ENCODE assay signal across 21 cellular contexts in the genomic region with DNA sequence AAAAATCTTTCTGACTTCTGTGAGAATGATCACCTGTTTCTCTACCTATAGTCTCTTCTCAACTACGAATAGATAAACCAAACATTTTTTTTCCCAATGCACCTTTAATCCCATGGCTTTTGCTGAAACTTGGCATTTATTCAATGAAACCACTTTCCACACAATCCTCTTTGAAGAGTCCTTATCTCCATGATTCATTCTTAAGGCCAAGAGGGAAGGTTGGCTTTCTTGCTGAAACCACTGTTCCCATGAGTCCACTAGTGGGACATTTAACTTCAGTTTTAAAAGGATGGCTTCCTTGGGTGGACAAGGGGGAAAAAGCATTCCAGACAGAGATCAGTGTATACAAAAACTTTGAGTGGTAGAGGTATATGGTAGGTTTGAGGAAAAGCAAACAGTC.
A peak's percentile ranks its signal among the peaks of the same experiment; 100 is the strongest.
DNase-seq lines count a peak whose midpoint lies in the region; ATAC-seq, FAIRE-seq and TF ChIP-seq lines count a peak whose summit lies in the region.
"Had no signal": no experiment of that assay in that cellular context is flagged by ENCODE, and none has a peak within 500 bp of the region (broad histone marks: within the 10 kb centered on the region; RNA-seq: fewer than 3 reads in every experiment).

No MANE protein-coding gene starts in this region.

- 0 out of 2 replicates have a peak, but pooled peaks cover 3% of the 10 kb centered on the region for H3K4me1 ChIP-seq in GM23338 (ENCODE audit: insufficient read depth)
- H3K4me1 ChIP-seq: BE2C had no signal

- no peak for ATAC-seq in activated CD8-positive, alpha-beta T cell treated with anti-CD3 and anti-CD28 coated beads, Interleukin-2, amount 10 ng/mL, durations not matched to agents 7 days and 5 days
- no peak for ATAC-seq in activated CD8-positive, alpha-beta T cell treated with anti-CD3 and anti-CD28 coated beads for 36 hours
- ATAC-seq in GM23338: no peak
- ATAC-seq in Right ventricle myocardium inferior: no peak
- ATAC-seq: GM12878 had no signal

- H4K20me1 ChIP-seq in GM23338 (replicated peaks; ENCODE audit: insufficient read depth): no peaks in the 10 kb centered on the region

- H3K9me3 Mint-ChIP-seq in activated CD8-positive, alpha-beta T cell treated with anti-CD3 and anti-CD28 coated beads, Interleukin-2, amount 10 ng/mL, durations not matched to agents 7 days and 5 days (ENCODE audit: insufficient read depth): no peaks in the 10 kb centered on the region
- H3K9me3 Mint-ChIP-seq in activated CD8-positive, alpha-beta T cell treated with anti-CD3 and anti-CD28 coated beads for 36 hours: no peaks in the 10 kb centered on the region
- H3K9me3 Mint-ChIP-seq in GM23338: no peaks in the 10 kb centered on the region
- H3K9me3 Mint-ChIP-seq: CD8-positive, alpha-beta memory T cell; H9 had no signal

- no peak for DNase-seq in activated CD8-positive, alpha-beta T cell treated with anti-CD3 and anti-CD28 coated beads, Interleukin-2, amount 10 ng/mL, durations not matched to agents 7 days and 5 days
- DNase-seq in activated CD8-positive, alpha-beta T cell treated with anti-CD3 and anti-CD28 coated beads for 36 hours: no peak
- DNase-seq in HTR-8/SVneo (ENCODE audit: insufficient read length, low spot score): no peak
- peak; percentile 63 for DNase-seq in NCI-H226
- DNase-seq in fibroblast of the aortic adventitia (ENCODE audit: low read depth): peak; percentile 9
- DNase-seq in GM23338 (ENCODE audit: low spot score): no peak
- DNase-seq in Right ventricle myocardium inferior (ENCODE audit: missing footprints): no peak
- DNase-seq in GM10266 (ENCODE audit: extremely low spot score): no peak
- DNase-seq: ACHN; BE2C; C1 segment of cervical spinal cord; CD8-positive, alpha-beta memory T cell; COR-L47; DMS 273 treated with DMSO at 0.1 percent for 48 hours; DMS79 treated with DMSO at 0.1 percent for 48 hours; GF-D8; H9 had no signal

- no peaks in the 10 kb centered on the region for H3K36me3 Mint-ChIP-seq in activated CD8-positive, alpha-beta T cell treated with anti-CD3 and anti-CD28 coated beads, Interleukin-2, amount 10 ng/mL, durations not matched to agents 7 days and 5 days (ENCODE audit: low read depth)
- no peaks in the 10 kb centered on the region for H3K36me3 Mint-ChIP-seq in activated CD8-positive, alpha-beta T cell treated with anti-CD3 and anti-CD28 coated beads for 36 hours (ENCODE audit: low read depth)
- H3K36me3 Mint-ChIP-seq in GM23338 (ENCODE audit: low read depth): no peaks in the 10 kb centered on the region
- H3K36me3 Mint-ChIP-seq: CD4-positive, CD25-positive, alpha-beta regulatory T cell; CD8-positive, alpha-beta memory T cell had no signal

- peak; percentile 31 for FAIRE-seq in HTR-8/SVneo (lab: Jason Lieb, UNC)
- FAIRE-seq: A204.1, GM12878, H1 had no signal

- H2AFZ ChIP-seq in GM23338: no peak overlapping the region

- H3F3A ChIP-seq in GM23338 (replicated peaks; ENCODE audit: low read depth): no peaks in the 10 kb centered on the region

- H3K4me2 ChIP-seq in GM23338: no peak overlapping the region

- H3K36me3 ChIP-seq in GM23338 (ENCODE audit: insufficient read depth): no peaks in the 10 kb centered on the region
- H3K36me3 ChIP-seq: BE2C had no signal

- no peak overlapping the region for H3K27ac ChIP-seq in GM23338 (ENCODE audit: low read depth)

- H3K4me3 Mint-ChIP-seq in activated CD8-positive, alpha-beta T cell treated with anti-CD3 and anti-CD28 coated beads, Interleukin-2, amount 10 ng/mL, durations not matched to agents 7 days and 5 days: no peak overlapping the region
- no peak overlapping the region for H3K4me3 Mint-ChIP-seq in activated CD8-positive, alpha-beta T cell treated with anti-CD3 and anti-CD28 coated beads for 36 hours
- no peak overlapping the region for H3K4me3 Mint-ChIP-seq in GM23338
- H3K4me3 Mint-ChIP-seq: CD4-positive, CD25-positive, alpha-beta regulatory T cell; CD8-positive, alpha-beta memory T cell; H9 had no signal

- intact Hi-C loops in activated CD8-positive, alpha-beta T cell treated with anti-CD3 and anti-CD28 coated beads for 36 hours (cut with micrococcal nuclease): no loop called here
- intact Hi-C loops in Right ventricle myocardium inferior (cut with DNase I): no loop called here

- H3K4me3 ChIP-seq in fibroblast of the aortic adventitia (ENCODE audit: low read depth, low read length) (no peak overlapping the region), GM23338 (no peak overlapping the region)
- H3K4me3 ChIP-seq: GM12878 had no signal

- H3K79me2 ChIP-seq in GM23338 (replicated peaks; ENCODE audit: insufficient read depth): no peaks in the 10 kb centered on the region

- CTCF ChIA-PET in activated CD8-positive, alpha-beta T cell treated with anti-CD3 and anti-CD28 coated beads, Interleukin-2, amount 10 ng/mL, durations not matched to agents 7 days and 5 days (lab: Charles Lee): interaction anchor here (0.9 to 1.0 kb wide), 2 partner anchors 13 to 161 kb away, joined by 3 to 6 read pairs; no protein-coding TSS in a partner anchor
- CTCF ChIA-PET in activated CD8-positive, alpha-beta T cell treated with anti-CD3 and anti-CD28 coated beads for 36 hours (lab: Charles Lee): no interaction called here

- H3K4me1 Mint-ChIP-seq in activated CD8-positive, alpha-beta T cell treated with anti-CD3 and anti-CD28 coated beads, Interleukin-2, amount 10 ng/mL, durations not matched to agents 7 days and 5 days (ENCODE audit: low read depth): peaks cover 15% of the 10 kb centered on the region
- peaks cover 7% of the 10 kb centered on the region for H3K4me1 Mint-ChIP-seq in activated CD8-positive, alpha-beta T cell treated with anti-CD3 and anti-CD28 coated beads for 36 hours (ENCODE audit: low read depth)
- peaks cover 2% of the 10 kb centered on the region; the same call in 2 of the 3 replicates for H3K4me1 Mint-ChIP-seq in GM23338
- H3K4me1 Mint-ChIP-seq: CD4-positive, CD25-positive, alpha-beta regulatory T cell; CD8-positive, alpha-beta memory T cell had no signal

- POLR2A ChIA-PET in activated CD8-positive, alpha-beta T cell treated with anti-CD3 and anti-CD28 coated beads, Interleukin-2, amount 10 ng/mL, durations not matched to agents 7 days and 5 days (lab: Charles Lee): no interaction called here
- POLR2A ChIA-PET in activated CD8-positive, alpha-beta T cell treated with anti-CD3 and anti-CD28 coated beads for 36 hours (lab: Charles Lee): no interaction called here

- peaks cover 7% of the 10 kb centered on the region for H3K27me3 Mint-ChIP-seq in activated CD8-positive, alpha-beta T cell treated with anti-CD3 and anti-CD28 coated beads, Interleukin-2, amount 10 ng/mL, durations not matched to agents 7 days and 5 days (ENCODE audit: low read depth)
- H3K27me3 Mint-ChIP-seq in activated CD8-positive, alpha-beta T cell treated with anti-CD3 and anti-CD28 coated beads for 36 hours: peaks cover 3% of the 10 kb centered on the region
- H3K27me3 Mint-ChIP-seq in GM23338 (ENCODE audit: insufficient read depth, low read depth, poor library complexity): no peaks in the 10 kb centered on the region

- no peaks in the 10 kb centered on the region for H3K9me2 ChIP-seq in GM23338 (ENCODE audit: insufficient read depth)

- peak overlapping the region; percentile 50 for H3K27ac Mint-ChIP-seq in activated CD8-positive, alpha-beta T cell treated with anti-CD3 and anti-CD28 coated beads, Interleukin-2, amount 10 ng/mL, durations not matched to agents 7 days and 5 days
- no peak overlapping the region for H3K27ac Mint-ChIP-seq in activated CD8-positive, alpha-beta T cell treated with anti-CD3 and anti-CD28 coated beads for 36 hours
- no peak overlapping the region for H3K27ac Mint-ChIP-seq in GM23338
- H3K27ac Mint-ChIP-seq: CD4-positive, CD25-positive, alpha-beta regulatory T cell; CD8-positive, alpha-beta memory T cell; H9 had no signal

- no peaks in the 10 kb centered on the region for H3K27me3 ChIP-seq in GM23338 (ENCODE audit: insufficient read depth)
- H3K27me3 ChIP-seq: BE2C had no signal

- no peak for TF ChIP-seq CTCF in activated CD8-positive, alpha-beta T cell treated with anti-CD3 and anti-CD28 coated beads for 36 hours (IDR thresholded peaks at IDR 0.05)
- TF ChIP-seq CTCF in fibroblast of the aortic adventitia (IDR thresholded peaks at IDR 0.05; ENCODE audit: insufficient read depth, low read length) (no peak), GM23338 (conservative IDR thresholded peaks at IDR 0.05; ENCODE audit: low read depth in 2 of 2) (no peak), GM10266 (IDR thresholded peaks at IDR 0.05; ENCODE audit: control insufficient read depth, insufficient read depth, low read depth, missing control alignments) (no peak)

TF ChIP-seq in GM23338, 12 proteins besides CTCF, POLR2A, EP300 and RAD21 (continues in another document):
- TF ChIP-seq EZH2 (IDR thresholded peaks at IDR 0.05; ENCODE audit: low read depth, unreplicated experiment) (no peak), ZNF331 (CRISPR knock-in tag; IDR thresholded peaks at IDR 0.05; ENCODE audit: low read depth) (no peak), STAT1 (IDR thresholded peaks at IDR 0.05; ENCODE audit: unreplicated experiment) (no peak), CREB1 (CRISPR knock-in tag; IDR thresholded peaks at IDR 0.05; ENCODE audit: low read depth) (no peak), EZH2phosphoT487 (IDR thresholded peaks at IDR 0.05; ENCODE audit: unreplicated experiment) (no peak)
- TF ChIP-seq, protein P1, sequence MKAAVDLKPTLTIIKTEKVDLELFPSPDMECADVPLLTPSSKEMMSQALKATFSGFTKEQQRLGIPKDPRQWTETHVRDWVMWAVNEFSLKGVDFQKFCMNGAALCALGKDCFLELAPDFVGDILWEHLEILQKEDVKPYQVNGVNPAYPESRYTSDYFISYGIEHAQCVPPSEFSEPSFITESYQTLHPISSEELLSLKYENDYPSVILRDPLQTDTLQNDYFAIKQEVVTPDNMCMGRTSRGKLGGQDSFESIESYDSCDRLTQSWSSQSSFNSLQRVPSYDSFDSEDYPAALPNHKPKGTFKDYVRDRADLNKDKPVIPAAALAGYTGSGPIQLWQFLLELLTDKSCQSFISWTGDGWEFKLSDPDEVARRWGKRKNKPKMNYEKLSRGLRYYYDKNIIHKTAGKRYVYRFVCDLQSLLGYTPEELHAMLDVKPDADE (IDR thresholded peaks at IDR 0.05): no peak

Comparison
In these comparisons a context has a peak if more than half of its experiments do, and no peak if none do; other contexts are left out.
1. DNase-seq: peak in NCI-H226 (single experiment) and fibroblast of the aortic adventitia (single experiment); none in activated CD8-positive, alpha-beta T cell treated with anti-CD3 and anti-CD28 coated beads, Interleukin-2, amount 10 ng/mL, durations not matched to agents 7 days and 5 days (single experiment), activated CD8-positive, alpha-beta T cell treated with anti-CD3 and anti-CD28 coated beads for 36 hours (single experiment), HTR-8/SVneo (single experiment), GM23338 (single experiment), Right ventricle myocardium inferior (single experiment) and GM10266 (single experiment).